1 cellular context compared by ENCODE assay signal in the genomic region with DNA sequence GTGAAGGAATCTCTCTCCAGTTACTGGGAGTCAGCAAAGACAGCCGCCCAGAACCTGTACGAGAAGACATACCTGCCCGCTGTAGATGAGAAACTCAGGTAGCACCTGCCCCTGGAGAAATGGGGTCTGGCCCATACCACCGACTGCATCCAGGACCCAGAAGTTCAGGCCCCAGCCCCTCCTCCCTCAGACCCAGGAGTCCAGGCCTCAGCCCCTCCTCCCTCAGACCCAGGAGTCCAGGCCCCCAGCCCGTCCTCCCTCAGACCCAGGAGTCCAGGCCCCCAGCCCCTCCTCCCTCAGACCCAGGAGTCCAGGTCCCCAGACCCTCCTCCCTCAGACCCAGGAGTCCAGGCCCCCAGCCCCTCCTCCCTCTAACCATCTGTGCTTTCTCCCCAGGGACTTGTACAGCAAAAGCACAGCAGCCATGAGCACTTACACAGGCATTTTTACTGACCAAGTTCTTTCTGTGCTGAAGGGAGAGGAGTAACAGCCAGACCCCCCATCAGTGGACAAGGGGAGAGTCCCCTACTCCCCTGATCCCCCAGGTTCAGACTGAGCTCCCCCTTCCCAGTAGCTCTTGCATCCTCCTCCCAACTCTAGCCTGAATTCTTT.
TF ChIP-seq lines count a peak whose summit lies in the region.

No MANE protein-coding gene starts in this region.

TF ChIP-seq in GM23338, 12 proteins besides CTCF, POLR2A, EP300 and RAD21:
- TF ChIP-seq, protein P1, sequence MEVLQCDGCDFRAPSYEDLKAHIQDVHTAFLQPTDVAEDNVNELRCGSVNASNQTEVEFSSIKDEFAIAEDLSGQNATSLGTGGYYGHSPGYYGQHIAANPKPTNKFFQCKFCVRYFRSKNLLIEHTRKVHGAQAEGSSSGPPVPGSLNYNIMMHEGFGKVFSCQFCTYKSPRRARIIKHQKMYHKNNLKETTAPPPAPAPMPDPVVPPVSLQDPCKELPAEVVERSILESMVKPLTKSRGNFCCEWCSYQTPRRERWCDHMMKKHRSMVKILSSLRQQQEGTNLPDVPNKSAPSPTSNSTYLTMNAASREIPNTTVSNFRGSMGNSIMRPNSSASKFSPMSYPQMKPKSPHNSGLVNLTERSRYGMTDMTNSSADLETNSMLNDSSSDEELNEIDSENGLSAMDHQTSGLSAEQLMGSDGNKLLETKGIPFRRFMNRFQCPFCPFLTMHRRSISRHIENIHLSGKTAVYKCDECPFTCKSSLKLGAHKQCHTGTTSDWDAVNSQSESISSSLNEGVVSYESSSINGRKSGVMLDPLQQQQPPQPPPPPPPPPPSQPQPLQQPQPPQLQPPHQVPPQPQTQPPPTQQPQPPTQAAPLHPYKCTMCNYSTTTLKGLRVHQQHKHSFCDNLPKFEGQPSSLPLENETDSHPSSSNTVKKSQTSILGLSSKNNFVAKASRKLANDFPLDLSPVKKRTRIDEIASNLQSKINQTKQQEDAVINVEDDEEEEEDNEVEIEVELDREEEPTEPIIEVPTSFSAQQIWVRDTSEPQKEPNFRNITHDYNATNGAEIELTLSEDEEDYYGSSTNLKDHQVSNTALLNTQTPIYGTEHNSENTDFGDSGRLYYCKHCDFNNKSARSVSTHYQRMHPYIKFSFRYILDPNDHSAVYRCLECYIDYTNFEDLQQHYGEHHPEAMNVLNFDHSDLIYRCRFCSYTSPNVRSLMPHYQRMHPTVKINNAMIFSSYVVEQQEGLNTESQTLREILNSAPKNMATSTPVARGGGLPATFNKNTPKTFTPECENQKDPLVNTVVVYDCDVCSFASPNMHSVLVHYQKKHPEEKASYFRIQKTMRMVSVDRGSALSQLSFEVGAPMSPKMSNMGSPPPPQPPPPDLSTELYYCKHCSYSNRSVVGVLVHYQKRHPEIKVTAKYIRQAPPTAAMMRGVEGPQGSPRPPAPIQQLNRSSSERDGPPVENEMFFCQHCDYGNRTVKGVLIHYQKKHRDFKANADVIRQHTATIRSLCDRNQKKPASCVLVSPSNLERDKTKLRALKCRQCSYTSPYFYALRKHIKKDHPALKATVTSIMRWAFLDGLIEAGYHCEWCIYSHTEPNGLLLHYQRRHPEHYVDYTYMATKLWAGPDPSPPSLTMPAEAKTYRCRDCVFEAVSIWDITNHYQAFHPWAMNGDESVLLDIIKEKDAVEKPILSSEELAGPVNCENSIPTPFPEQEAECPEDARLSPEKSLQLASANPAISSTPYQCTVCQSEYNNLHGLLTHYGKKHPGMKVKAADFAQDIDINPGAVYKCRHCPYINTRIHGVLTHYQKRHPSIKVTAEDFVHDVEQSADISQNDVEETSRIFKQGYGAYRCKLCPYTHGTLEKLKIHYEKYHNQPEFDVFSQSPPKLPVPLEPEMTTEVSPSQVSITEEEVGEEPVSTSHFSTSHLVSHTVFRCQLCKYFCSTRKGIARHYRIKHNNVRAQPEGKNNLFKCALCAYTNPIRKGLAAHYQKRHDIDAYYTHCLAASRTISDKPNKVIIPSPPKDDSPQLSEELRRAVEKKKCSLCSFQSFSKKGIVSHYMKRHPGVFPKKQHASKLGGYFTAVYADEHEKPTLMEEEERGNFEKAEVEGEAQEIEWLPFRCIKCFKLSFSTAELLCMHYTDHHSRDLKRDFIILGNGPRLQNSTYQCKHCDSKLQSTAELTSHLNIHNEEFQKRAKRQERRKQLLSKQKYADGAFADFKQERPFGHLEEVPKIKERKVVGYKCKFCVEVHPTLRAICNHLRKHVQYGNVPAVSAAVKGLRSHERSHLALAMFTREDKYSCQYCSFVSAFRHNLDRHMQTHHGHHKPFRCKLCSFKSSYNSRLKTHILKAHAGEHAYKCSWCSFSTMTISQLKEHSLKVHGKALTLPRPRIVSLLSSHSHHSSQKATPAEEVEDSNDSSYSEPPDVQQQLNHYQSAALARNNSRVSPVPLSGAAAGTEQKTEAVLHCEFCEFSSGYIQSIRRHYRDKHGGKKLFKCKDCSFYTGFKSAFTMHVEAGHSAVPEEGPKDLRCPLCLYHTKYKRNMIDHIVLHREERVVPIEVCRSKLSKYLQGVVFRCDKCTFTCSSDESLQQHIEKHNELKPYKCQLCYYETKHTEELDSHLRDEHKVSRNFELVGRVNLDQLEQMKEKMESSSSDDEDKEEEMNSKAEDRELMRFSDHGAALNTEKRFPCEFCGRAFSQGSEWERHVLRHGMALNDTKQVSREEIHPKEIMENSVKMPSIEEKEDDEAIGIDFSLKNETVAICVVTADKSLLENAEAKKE (CRISPR knock-in tag; IDR thresholded peaks at IDR 0.05) = no peak
- TF ChIP-seq EZH2 (IDR thresholded peaks at IDR 0.05; ENCODE audit: low read depth, unreplicated experiment) (no peak), JUNB (IDR thresholded peaks at IDR 0.05; ENCODE audit: unreplicated experiment) (no peak)
- TF ChIP-seq, protein P2, sequence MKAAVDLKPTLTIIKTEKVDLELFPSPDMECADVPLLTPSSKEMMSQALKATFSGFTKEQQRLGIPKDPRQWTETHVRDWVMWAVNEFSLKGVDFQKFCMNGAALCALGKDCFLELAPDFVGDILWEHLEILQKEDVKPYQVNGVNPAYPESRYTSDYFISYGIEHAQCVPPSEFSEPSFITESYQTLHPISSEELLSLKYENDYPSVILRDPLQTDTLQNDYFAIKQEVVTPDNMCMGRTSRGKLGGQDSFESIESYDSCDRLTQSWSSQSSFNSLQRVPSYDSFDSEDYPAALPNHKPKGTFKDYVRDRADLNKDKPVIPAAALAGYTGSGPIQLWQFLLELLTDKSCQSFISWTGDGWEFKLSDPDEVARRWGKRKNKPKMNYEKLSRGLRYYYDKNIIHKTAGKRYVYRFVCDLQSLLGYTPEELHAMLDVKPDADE (IDR thresholded peaks at IDR 0.05) = no peak
